Comparison of ENCODE assay signal across 30 cellular contexts in genomic region chr11:21659961-21660360, GRCh38.
"Had no signal": no experiment of that assay in that cellular context is flagged by ENCODE, and none has a peak within 500 bp of the region (broad histone marks: within the 10 kb centered on the region; RNA-seq: fewer than 3 reads in every experiment).

No MANE protein-coding gene starts in this region.

- ATAC-seq: activated CD4-positive, alpha-beta T cell treated with anti-CD3 and anti-CD28 coated beads for 36 hours; activated CD8-positive, alpha-beta memory T cell treated with anti-CD3 and anti-CD28 coated beads, Interleukin-2, amount 10 ng/mL, durations not matched to agents 7 days and 5 days; activated CD8-positive, alpha-beta T cell treated with anti-CD3 and anti-CD28 coated beads, Interleukin-2, amount 10 ng/mL, durations not matched to agents 7 days and 5 days; esophagus mucosa; gastrocnemius medialis; heart left ventricle had no signal

- H3K27me3 Mint-ChIP-seq: activated CD4-positive, alpha-beta memory T cell treated with anti-CD3 and anti-CD28 coated beads for 36 hours; activated CD4-positive, alpha-beta T cell treated with anti-CD3 and anti-CD28 coated beads for 36 hours; activated CD4-positive, alpha-beta T cell treated with anti-CD3 and anti-CD28 coated beads, Interleukin-2, amount 10 ng/mL, durations not matched to agents 24 days and 14 days; activated CD8-positive, alpha-beta memory T cell treated with anti-CD3 and anti-CD28 coated beads, Interleukin-2, amount 10 ng/mL, durations not matched to agents 7 days and 5 days; activated naive CD8-positive, alpha-beta T cell; central memory CD8-positive, alpha-beta T cell; dendritic cell treated with granulocyte-macrophage colony-stimulating factor and Interleukin-4, amounts not matched to agents 40 ng/mL and 50 ng/mL, for 4 days had no signal

- H3K9me3 Mint-ChIP-seq: activated CD4-positive, alpha-beta T cell treated with anti-CD3 and anti-CD28 coated beads, Interleukin-2, amount 10 ng/mL, durations not matched to agents 24 days and 14 days; dendritic cell treated with granulocyte-macrophage colony-stimulating factor and Interleukin-4, amounts not matched to agents 40 ng/mL and 50 ng/mL, for 4 days; endodermal cell had no signal

- H3K27ac Mint-ChIP-seq: activated CD4-positive, alpha-beta memory T cell treated with anti-CD3 and anti-CD28 coated beads for 36 hours; activated CD4-positive, alpha-beta T cell treated with anti-CD3 and anti-CD28 coated beads for 36 hours; activated CD4-positive, alpha-beta T cell treated with anti-CD3 and anti-CD28 coated beads, Interleukin-2, amount 10 ng/mL, durations not matched to agents 24 days and 14 days; activated CD8-positive, alpha-beta memory T cell treated with anti-CD3 and anti-CD28 coated beads, Interleukin-2, amount 10 ng/mL, durations not matched to agents 7 days and 5 days; activated CD8-positive, alpha-beta T cell treated with anti-CD3 and anti-CD28 coated beads, Interleukin-2, amount 10 ng/mL, durations not matched to agents 7 days and 5 days; activated naive CD8-positive, alpha-beta T cell; activated T-helper 1 cell treated with anti-CD3 and anti-CD28 coated beads, Interleukin-12 subunit alpha, Interleukin-12 subunit beta, Interleukin-2, Interleukin-4 antibody, amounts not matched to agents 30 ng/mL and 10 ng/mL and 1 ng/mL, durations not matched to agents 14 hours and 24 hours and 36 hours; dendritic cell treated with granulocyte-macrophage colony-stimulating factor and Interleukin-4, amounts not matched to agents 40 ng/mL and 50 ng/mL, for 4 days; endodermal cell had no signal

- DNase-seq: activated CD4-positive, alpha-beta memory T cell treated with anti-CD3 and anti-CD28 coated beads for 36 hours; activated CD4-positive, alpha-beta T cell treated with anti-CD3 and anti-CD28 coated beads for 36 hours; activated CD4-positive, alpha-beta T cell treated with anti-CD3 and anti-CD28 coated beads, Interleukin-2, amount 10 ng/mL, durations not matched to agents 24 days and 14 days; activated CD4-positive, CD25-positive, alpha-beta regulatory T cell; activated CD4-positive, CD25-positive, alpha-beta regulatory T cell treated with anti-CD3 and anti-CD28 coated beads, Interleukin-2, amount 50 U/mL, for 72 hours; activated CD8-positive, alpha-beta memory T cell treated with anti-CD3 and anti-CD28 coated beads, Interleukin-2, amount 10 ng/mL, durations not matched to agents 7 days and 5 days; activated CD8-positive, alpha-beta memory T cell treated with anti-CD3 and anti-CD28 coated beads, Interleukin-2, amount 50 U/mL, for 4 hours; activated CD8-positive, alpha-beta T cell treated with anti-CD3 and anti-CD28 coated beads, Interleukin-2, amount 10 ng/mL, durations not matched to agents 7 days and 5 days; activated gamma-delta T cell treated with Interleukin-2 at 50 U/mL for 16 hours; activated naive CD4-positive, alpha-beta T cell treated with anti-CD3 and anti-CD28 coated beads, Interleukin-2, amount 50 U/mL, for 16 hours; activated naive CD4-positive, alpha-beta T cell treated with Interleukin-2 at 50 U/mL for 16 hours; activated T-cell treated with anti-CD3 and anti-CD28 coated beads, Interleukin-2, amount 50 U/mL, for 1 hour; activated T-cell treated with anti-CD3 and anti-CD28 coated beads, Interleukin-2, amount 50 U/mL, for 48 hours; amniotic stem cell; anterior cingulate cortex; brain microvascular endothelial cell; dorsolateral prefrontal cortex; effector memory CD4-positive, alpha-beta T cell; endodermal cell; foreskin fibroblast; gastrocnemius medialis; glutamatergic neuron; heart left ventricle; T-helper 2 cell had no signal

- H3K4me1 ChIP-seq: gastrocnemius medialis, heart left ventricle had no signal

- H3K36me3 ChIP-seq: brain microvascular endothelial cell, gastrocnemius medialis, heart left ventricle had no signal

- H3K36me3 Mint-ChIP-seq: activated CD4-positive, alpha-beta memory T cell treated with anti-CD3 and anti-CD28 coated beads for 36 hours; activated CD8-positive, alpha-beta memory T cell treated with anti-CD3 and anti-CD28 coated beads, Interleukin-2, amount 10 ng/mL, durations not matched to agents 7 days and 5 days; activated naive CD8-positive, alpha-beta T cell had no signal

- H3K27me3 ChIP-seq: brain microvascular endothelial cell, dorsolateral prefrontal cortex, gastrocnemius medialis, heart left ventricle had no signal

- H3K4me3 Mint-ChIP-seq: activated CD4-positive, alpha-beta memory T cell treated with anti-CD3 and anti-CD28 coated beads for 36 hours; activated CD4-positive, alpha-beta T cell treated with anti-CD3 and anti-CD28 coated beads for 36 hours; activated CD4-positive, alpha-beta T cell treated with anti-CD3 and anti-CD28 coated beads, Interleukin-2, amount 10 ng/mL, durations not matched to agents 24 days and 14 days; activated CD8-positive, alpha-beta memory T cell treated with anti-CD3 and anti-CD28 coated beads, Interleukin-2, amount 10 ng/mL, durations not matched to agents 7 days and 5 days; activated CD8-positive, alpha-beta T cell treated with anti-CD3 and anti-CD28 coated beads, Interleukin-2, amount 10 ng/mL, durations not matched to agents 7 days and 5 days; activated naive CD8-positive, alpha-beta T cell; activated T-helper 1 cell treated with anti-CD3 and anti-CD28 coated beads, Interleukin-12 subunit alpha, Interleukin-12 subunit beta, Interleukin-2, Interleukin-4 antibody, amounts not matched to agents 30 ng/mL and 10 ng/mL and 1 ng/mL, durations not matched to agents 14 hours and 24 hours and 36 hours; central memory CD8-positive, alpha-beta T cell; dendritic cell treated with granulocyte-macrophage colony-stimulating factor and Interleukin-4, amounts not matched to agents 40 ng/mL and 50 ng/mL, for 4 days; endodermal cell had no signal

- H3K9me3 ChIP-seq: gastrocnemius medialis, heart left ventricle had no signal

- H3K4me1 Mint-ChIP-seq: activated CD4-positive, alpha-beta T cell treated with anti-CD3 and anti-CD28 coated beads, Interleukin-2, amount 10 ng/mL, durations not matched to agents 24 days and 14 days; activated CD8-positive, alpha-beta memory T cell treated with anti-CD3 and anti-CD28 coated beads, Interleukin-2, amount 10 ng/mL, durations not matched to agents 7 days and 5 days; central memory CD8-positive, alpha-beta T cell; endodermal cell had no signal

- H3K27ac ChIP-seq: brain microvascular endothelial cell, coronary artery, dorsolateral prefrontal cortex, gastrocnemius medialis, heart left ventricle had no signal

- H3K4me3 ChIP-seq: coronary artery, dorsolateral prefrontal cortex, gastrocnemius medialis, heart left ventricle had no signal
